ENCODE assay signal across 9 cellular contexts in genomic region chr11:64242920-64243854, GRCh38. TPM values are rescaled to one million over a fixed set of nuclear protein-coding genes. Genes with fewer than 3 reads are reported as not detected.
DNase-seq lines count a peak whose midpoint lies in the region; ATAC-seq and TF ChIP-seq lines count a peak whose summit lies in the region.
"Had no signal": no experiment of that assay in that cellular context is flagged by ENCODE, and none has a peak within 500 bp of the region (broad histone marks: within the 10 kb centered on the region; RNA-seq: fewer than 3 reads in every experiment).

No MANE protein-coding gene starts in this region.

- H3K4me2 ChIP-seq in Loucy (ENCODE audit: low read depth, low read length, poor library complexity, severe bottlenecking) (peak overlapping the region; percentile 91), neuronal stem cell (ENCODE audit: insufficient read depth, low read length, poor library complexity, severe bottlenecking) (no peak overlapping the region)

- intact Hi-C loops in CD14-positive monocyte (cut with micrococcal nuclease) = loop anchor here (5.0 kb wide), 2 partner anchors 36 to 59 kb away; partner anchors contain the start of genes FERMT3 (in 2 of the 2) and CATSPERZ (in 1 of the 2)

- H4K8ac ChIP-seq in neuronal stem cell (ENCODE audit: low read depth, low read length) = no peak overlapping the region

- no peak overlapping the region for H2BK15ac ChIP-seq in neuronal stem cell (ENCODE audit: low read length)

- peaks cover 37% of the 10 kb centered on the region for H3K4me1 ChIP-seq in Loucy (ENCODE audit: insufficient read depth, low read length, poor library complexity, severe bottlenecking)
- peaks cover 19 to 21% of the 10 kb centered on the region in 2 donors for H3K4me1 ChIP-seq in neuronal stem cell (ENCODE audit: control insufficient read depth in 2 of 2, insufficient read depth in 1 of 2, low read depth in 1 of 2, low read length in 2 of 2)

- H3K9ac ChIP-seq in Loucy (ENCODE audit: low read depth, low read length, poor library complexity, severe bottlenecking) (peak overlapping the region; percentile 86), neuronal stem cell (ENCODE audit: low read depth, low read length, poor library complexity) (no peak overlapping the region)

- H3K27me3 ChIP-seq in Loucy (ENCODE audit: insufficient read depth, low read length, poor library complexity, severe bottlenecking) (no peaks in the 10 kb centered on the region), neuronal stem cell (ENCODE audit: control insufficient read depth in 3 of 3, insufficient read depth in 3 of 3, low read depth in 1 of 3, low read length in 3 of 3) (no peaks in the 10 kb centered on the region), H7 (ENCODE audit: control insufficient read depth, insufficient read depth, low read length) (no peaks in the 10 kb centered on the region)
- H3K27me3 ChIP-seq: cardiac muscle cell had no signal

- H2AK5ac ChIP-seq in neuronal stem cell (ENCODE audit: low read depth, low read length) = no peak overlapping the region

- H2BK12ac ChIP-seq in neuronal stem cell (ENCODE audit: low read length) = no peak overlapping the region

- H3K36me3 ChIP-seq in Loucy (ENCODE audit: insufficient read depth, low read length) (peaks cover 11% of the 10 kb centered on the region; the same call in 1 of the 2 replicates), neuronal stem cell (replicated peaks in 1 of 2; ENCODE audit: control insufficient read depth in 2 of 2, insufficient read depth in 2 of 2, low read length in 2 of 2) (peaks cover 11 to 19% of the 10 kb centered on the region in 2 donors), H7 (replicated peaks; ENCODE audit: control insufficient read depth, insufficient read depth, low read length) (peaks cover 14% of the 10 kb centered on the region)

- H3K27ac Mint-ChIP-seq in CD14-positive monocyte = peak overlapping the region in 5 of 7 donors; percentile 5 to 65 (median 18)
- H3K27ac Mint-ChIP-seq in central memory CD8-positive, alpha-beta T cell (ENCODE audit: low read depth) = peak overlapping the region; percentile 97

- DNase-seq in CD14-positive monocyte (ENCODE audit: low spot score) (no peak), neuronal stem cell (ENCODE audit: low spot score) (no peak), NCI-H2171 treated with DMSO at 0.1 percent for 48 hours (lab: John Stamatoyannopoulos, UW) (no peak), H7 (no peak)
- DNase-seq in central memory CD8-positive, alpha-beta T cell (ENCODE audit: low spot score in 2 of 2) = no peak
- DNase-seq in activated effector memory CD4-positive, alpha-beta T cell treated with anti-CD3 and anti-CD28 coated beads, Interleukin-2, amount 50 U/mL, for 16 hours = no peak

- peaks cover 16% of the 10 kb centered on the region in 2 donors for H3K36me3 Mint-ChIP-seq in CD14-positive monocyte
- H3K36me3 Mint-ChIP-seq in central memory CD8-positive, alpha-beta T cell (ENCODE audit: insufficient read depth) = peaks cover 33% of the 10 kb centered on the region

- no peak overlapping the region for H2BK5ac ChIP-seq in neuronal stem cell (ENCODE audit: low read length)

- H3K79me2 ChIP-seq in Loucy (ENCODE audit: insufficient read depth, low read length) = peaks cover 48% of the 10 kb centered on the region

- no peak overlapping the region for H3K14ac ChIP-seq in neuronal stem cell (ENCODE audit: low read length)

- no peaks in the 10 kb centered on the region for H3K9me3 Mint-ChIP-seq in CD14-positive monocyte
- H3K9me3 Mint-ChIP-seq in central memory CD8-positive, alpha-beta T cell = no peaks in the 10 kb centered on the region

- peaks cover 0 to 5% (median 0%) of the 10 kb centered on the region in 3 donors for H3K27me3 Mint-ChIP-seq in CD14-positive monocyte (ENCODE audit: low read depth in 3 of 3)
- no peaks in the 10 kb centered on the region for H3K27me3 Mint-ChIP-seq in central memory CD8-positive, alpha-beta T cell

- H3K9me3 ChIP-seq in Loucy (ENCODE audit: insufficient read depth, low read depth, low read length) (no peaks in the 10 kb centered on the region), neuronal stem cell (replicated peaks in 1 of 2; ENCODE audit: control insufficient read depth in 2 of 2, insufficient read depth in 1 of 2, low read depth in 1 of 2, low read length in 2 of 2) (no peaks in the 10 kb centered on the region)

- H3K18ac ChIP-seq in neuronal stem cell (ENCODE audit: low read length) = no peak overlapping the region

- H4K91ac ChIP-seq in neuronal stem cell (ENCODE audit: low read depth, low read length, poor library complexity) = no peak overlapping the region

- no CpG with 5 or more reads among the region's 16 CpGs for WGBS in neuronal stem cell (ENCODE audit: extremely low coverage in 2 of 2, insufficient read length in 2 of 2, insufficient replicate concordance in 1 of 2), 2 donors

- ATAC-seq in central memory CD8-positive, alpha-beta T cell (replicated peaks; ENCODE audit: extremely low read depth, poor library complexity, severe bottlenecking) = no peak
- no peak for ATAC-seq in HG02885 (IDR thresholded peaks at IDR 0.05; ENCODE audit: poor library complexity, unreplicated experiment)

- H3K4me1 Mint-ChIP-seq in CD14-positive monocyte = peaks cover 64% of the 10 kb centered on the region
- H3K4me1 Mint-ChIP-seq in central memory CD8-positive, alpha-beta T cell = peaks cover 54% of the 10 kb centered on the region

- H3K4ac ChIP-seq in neuronal stem cell (ENCODE audit: low read length) = no peak overlapping the region

- H3K23ac ChIP-seq in neuronal stem cell (ENCODE audit: low read depth, low read length, poor library complexity) = peak overlapping the region; percentile 52

- H2AFZ ChIP-seq in Loucy (ENCODE audit: low read length) (no peak overlapping the region), neuronal stem cell (ENCODE audit: low read length) (no peak overlapping the region)

- H3K4me3 ChIP-seq in Loucy (ENCODE audit: low read length, poor library complexity, severe bottlenecking) = peak overlapping the region; percentile 92
- H3K4me3 ChIP-seq in neuronal stem cell (ENCODE audit: low read length in 2 of 2) = peak overlapping the region in 1 of 2 donors; percentile 70
- no peak overlapping the region for H3K4me3 ChIP-seq in H7 (ENCODE audit: insufficient read depth, low read depth, low read length)

- peaks cover 21% of the 10 kb centered on the region for H3K79me1 ChIP-seq in neuronal stem cell (ENCODE audit: low read depth, low read length)

- peaks cover 31% of the 10 kb centered on the region for H4K20me1 ChIP-seq in Loucy (ENCODE audit: insufficient read depth, low read length, poor library complexity, severe bottlenecking)

- H3K4me3 Mint-ChIP-seq in CD14-positive monocyte = peak overlapping the region; percentile 26 to 87
- peak overlapping the region; percentile 96 for H3K4me3 Mint-ChIP-seq in central memory CD8-positive, alpha-beta T cell

- peaks cover 8% of the 10 kb centered on the region; the same call in 1 of the 2 replicates for H3F3A ChIP-seq in Loucy (ENCODE audit: low read depth)

- H3K27ac ChIP-seq in neuronal stem cell (replicated peaks; ENCODE audit: low read length) = no peak overlapping the region

- no peak overlapping the region for H2BK120ac ChIP-seq in neuronal stem cell (ENCODE audit: low read depth, low read length)

- TF ChIP-seq CTCF in CD14-positive monocyte (IDR thresholded peaks at IDR 0.05) = no peak
- TF ChIP-seq CTCF in Loucy (conservative IDR thresholded peaks at IDR 0.05; ENCODE audit: low read length) = no peak

- H3K9me2 ChIP-seq in Loucy (replicated peaks; ENCODE audit: low read depth, low read length) = no peaks in the 10 kb centered on the region

RNA-seq across cellular contexts. Expression of gene FKBP2, which starts 2.3 kb away (rescaled TPM):
- polyA plus RNA-seq in CD14-positive monocyte = 10 to 100 TPM; 71.1 to 80.7 TPM
- polyA plus RNA-seq in neuronal stem cell (2013, experiment 1 of 2) = 36.4 TPM
- 40.7 TPM for polyA plus RNA-seq in neuronal stem cell (2013, experiment 2 of 2)
- total RNA-seq in H7 (2014; rRNA removed; shearing (Covaris generic)) = 62.0 and 63.8 TPM in 2 replicates

RNA-seq across cellular contexts. Expression of gene PPP1R14B, which starts 3.6 kb away (rescaled TPM):
- polyA plus RNA-seq in CD14-positive monocyte = 10 to 100 TPM; 11.7 to 34.2 TPM
- 292 TPM for polyA plus RNA-seq in neuronal stem cell (2013, experiment 1 of 2)
- polyA plus RNA-seq in neuronal stem cell (2013, experiment 2 of 2) = 280 TPM
- 461 and 540 TPM in 2 replicates for total RNA-seq in H7 (2014; rRNA removed; shearing (Covaris generic))

RNA-seq across cellular contexts. Expression of gene PLCB3, which starts 8.1 kb away (rescaled TPM):
- 1 to 10 TPM; 1.1 to 1.4 TPM for polyA plus RNA-seq in CD14-positive monocyte
- polyA plus RNA-seq in neuronal stem cell (2013, experiment 1 of 2) = 17.0 TPM
- 17.0 TPM for polyA plus RNA-seq in neuronal stem cell (2013, experiment 2 of 2)
- 70.0 and 87.0 TPM in 2 replicates for total RNA-seq in H7 (2014; rRNA removed; shearing (Covaris generic))

RNA-seq across cellular contexts. Expression of gene VEGFB, which starts 8.8 kb away (rescaled TPM):
- under 1 TPM in 1 of 2 donors, not detected in 1; 0.40 TPM for polyA plus RNA-seq in CD14-positive monocyte
- 35.4 TPM for polyA plus RNA-seq in neuronal stem cell (2013, experiment 1 of 2)
- 32.3 TPM for polyA plus RNA-seq in neuronal stem cell (2013, experiment 2 of 2)
- 17.6 and 22.4 TPM in 2 replicates for total RNA-seq in H7 (2014; rRNA removed; shearing (Covaris generic))

RNA-seq across cellular contexts. Expression of gene DNAJC4, which starts 12.8 kb away (rescaled TPM):
- polyA plus RNA-seq in CD14-positive monocyte = 10 to 100 TPM; 25.5 to 32.5 TPM
- 29.4 TPM for polyA plus RNA-seq in neuronal stem cell (2013, experiment 1 of 2)
- 29.4 TPM for polyA plus RNA-seq in neuronal stem cell (2013, experiment 2 of 2)
- 12.0 and 18.0 TPM in 2 replicates for total RNA-seq in H7 (2014; rRNA removed; shearing (Covaris generic))
